ENCODE assay signal across 21 cellular contexts in genomic region chr7:115226410-115226809, GRCh38.
DNase-seq lines count a peak whose midpoint lies in the region; ATAC-seq and TF ChIP-seq lines count a peak whose summit lies in the region.
"Had no signal": no experiment of that assay in that cellular context is flagged by ENCODE, and none has a peak within 500 bp of the region (broad histone marks: within the 10 kb centered on the region; RNA-seq: fewer than 3 reads in every experiment).

No MANE protein-coding gene starts in this region.

- H3K79me2 ChIP-seq in H9 (ENCODE audit: insufficient read depth, low read length) (no peaks in the 10 kb centered on the region), neural progenitor cell (ENCODE audit: low read depth) (no peaks in the 10 kb centered on the region)

- no peak overlapping the region for H4K8ac ChIP-seq in H9 (replicated peaks; ENCODE audit: insufficient read length, low read depth, low read length)

- no peaks in the 10 kb centered on the region for H3K36me3 ChIP-seq in iPS-18a (ENCODE audit: control insufficient read depth, low read depth, low read length)
- H3K36me3 ChIP-seq in neural progenitor cell = no peaks in the 10 kb centered on the region
- H3K36me3 ChIP-seq in left ventricle myocardium inferior = no peaks in the 10 kb centered on the region

- H3K4me3 ChIP-seq in iPS-18a (ENCODE audit: low read length) = peak overlapping the region; percentile 46
- no peak overlapping the region for H3K4me3 ChIP-seq in neural progenitor cell
- no peak overlapping the region for H3K4me3 ChIP-seq in left ventricle myocardium inferior
- H3K4me3 ChIP-seq: A549 had no signal

- no peak overlapping the region for H3K14ac ChIP-seq in H9 (ENCODE audit: insufficient read depth, low read length)

- POLR2A ChIA-PET in WTC11 (lab: Charles Lee) = no interaction called here

- no CpG with 5 or more reads among the region's 1 CpG for WGBS in H9 (ENCODE audit: extremely low coverage, insufficient read length, low lambda C conversion rate)

- H3K27me3 ChIP-seq in H9 (ENCODE audit: insufficient read depth, low read length) (peaks cover 62% of the 10 kb centered on the region), iPS-18a (ENCODE audit: control insufficient read depth, insufficient read depth, low read length) (peaks cover 93% of the 10 kb centered on the region), neural progenitor cell (peaks cover 100% of the 10 kb centered on the region), left ventricle myocardium inferior (ENCODE audit: low read depth) (no peaks in the 10 kb centered on the region)

- no peak overlapping the region for H3K9ac ChIP-seq in H9 (ENCODE audit: extremely low read depth, insufficient read length, low read length)
- no peak overlapping the region for H3K9ac ChIP-seq in iPS-18a (ENCODE audit: low read length)
- no peak overlapping the region for H3K9ac ChIP-seq in neural progenitor cell

- no peak overlapping the region for H2BK20ac ChIP-seq in H9 (ENCODE audit: low read depth, low read length, poor library complexity, severe bottlenecking)

- H2AFZ ChIP-seq in H9 (ENCODE audit: low read length) (no peak overlapping the region), neural progenitor cell (replicated peaks) (no peak overlapping the region)

- no peak overlapping the region for H3K4ac ChIP-seq in H9 (ENCODE audit: low read depth, low read length)

- H3K9me3 Mint-ChIP-seq in H9 = peaks cover 0 to 6% of the 10 kb centered on the region in 2 experiments; a peak in 1 of 5 replicates
- no peaks in the 10 kb centered on the region for H3K9me3 Mint-ChIP-seq in WTC11
- no peaks in the 10 kb centered on the region for H3K9me3 Mint-ChIP-seq in neural progenitor cell
- no peaks in the 10 kb centered on the region for H3K9me3 Mint-ChIP-seq in stimulated activated effector memory CD8-positive, alpha-beta T cell treated with anti-CD3 and anti-CD28 coated beads, Interleukin-12 subunit alpha, Interleukin-12 subunit beta, amount 100 ng/mL, for 72 hours
- H3K9me3 Mint-ChIP-seq: CD14-positive monocyte had no signal

- CTCF ChIA-PET in WTC11 (lab: Charles Lee) = interaction anchor here (0.6 to 1.3 kb wide), 4 partner anchors 10 to 625 kb away, joined by 3 to 7 read pairs (median 4); no protein-coding TSS in a partner anchor

- no peaks in the 10 kb centered on the region for H3K9me3 ChIP-seq in H9 (ENCODE audit: control insufficient read depth, low read depth, low read length)
- H3K9me3 ChIP-seq in iPS-18a (ENCODE audit: control insufficient read depth, low read depth, low read length) = no peaks in the 10 kb centered on the region
- no peaks in the 10 kb centered on the region for H3K9me3 ChIP-seq in neural progenitor cell (ENCODE audit: low read depth)
- no peaks in the 10 kb centered on the region for H3K9me3 ChIP-seq in left ventricle myocardium inferior (replicated peaks)
- H3K9me3 ChIP-seq: A549 had no signal

- ATAC-seq in WTC11 (peak; percentile 99), GM19035 (IDR thresholded peaks at IDR 0.05; ENCODE audit: unreplicated experiment) (no peak)
- ATAC-seq in stimulated activated effector memory CD8-positive, alpha-beta T cell treated with anti-CD3 and anti-CD28 coated beads, Interleukin-12 subunit alpha, Interleukin-12 subunit beta, amount 100 ng/mL, for 72 hours = no peak
- ATAC-seq: A549, HCT116 had no signal

- no peak overlapping the region for H4K5ac ChIP-seq in H9 (ENCODE audit: insufficient read length, low read depth, low read length)

- H2BK15ac ChIP-seq in H9 (ENCODE audit: low read depth, low read length) = no peak overlapping the region

- H3K27ac ChIP-seq in H9 (ENCODE audit: insufficient read length, low read depth, low read length) = no peak overlapping the region
- no peak overlapping the region for H3K27ac ChIP-seq in iPS-18a (ENCODE audit: low read length)
- no peak overlapping the region for H3K27ac ChIP-seq in neural progenitor cell
- H3K27ac ChIP-seq in left ventricle myocardium inferior (replicated peaks) = no peak overlapping the region
- H3K27ac ChIP-seq: A549 had no signal

- H3K27me3 Mint-ChIP-seq in H9 (ENCODE audit: low read depth) = peaks cover 98% of the 10 kb centered on the region
- H3K27me3 Mint-ChIP-seq in WTC11 (ENCODE audit: low read depth) = peaks cover 100% of the 10 kb centered on the region
- H3K27me3 Mint-ChIP-seq in neural progenitor cell (ENCODE audit: insufficient read depth, low read depth) = peaks cover 5% of the 10 kb centered on the region

- H3K18ac ChIP-seq in H9 (ENCODE audit: insufficient read length, low read depth, low read length) = no peak overlapping the region

- TF ChIP-seq CTCF in H9 (conservative IDR thresholded peaks at IDR 0.05) (no peak), WTC11 (IDR thresholded peaks at IDR 0.05) (no peak), neural progenitor cell (IDR thresholded peaks at IDR 0.05) (no peak), left ventricle myocardium inferior (IDR thresholded peaks at IDR 0.05; ENCODE audit: borderline replicate concordance) (no peak)

- no peak overlapping the region for H2AK5ac ChIP-seq in H9 (ENCODE audit: insufficient read length, low read length)

- no peak overlapping the region for H2BK12ac ChIP-seq in H9 (ENCODE audit: insufficient read length, low read depth, low read length)

- no peaks in the 10 kb centered on the region for H3K23me2 ChIP-seq in H9 (ENCODE audit: insufficient read length, low read depth, low read length, poor library complexity, severe bottlenecking)

- intact Hi-C loops in left ventricle myocardium inferior (cut with micrococcal nuclease) = no loop called here

- H2BK5ac ChIP-seq in H9 (ENCODE audit: insufficient read length, low read length) = no peak overlapping the region

- H4K20me1 ChIP-seq in H9 (ENCODE audit: control insufficient read depth, insufficient read depth, insufficient read length) = no peaks in the 10 kb centered on the region
- H4K20me1 ChIP-seq in neural progenitor cell (ENCODE audit: low read depth) = peaks cover 3% of the 10 kb centered on the region

- DNase-seq in H9 = peak; percentile 70
- DNase-seq in WTC11 (ENCODE audit: low spot score) = no peak
- peak; percentile 44 for DNase-seq in neural progenitor cell (ENCODE audit: low spot score)
- DNase-seq in left ventricle myocardium inferior = no peak
- no peak for DNase-seq in stimulated activated effector memory CD8-positive, alpha-beta T cell treated with anti-CD3 and anti-CD28 coated beads, Interleukin-12 subunit alpha, Interleukin-12 subunit beta, amount 100 ng/mL, for 72 hours (ENCODE audit: low spot score in 2 of 2)
- no peak for DNase-seq in NCI-H2196 (lab: John Stamatoyannopoulos, UW; ENCODE audit: unreplicated experiment)
- DNase-seq: EL, Karpas-422, MV-4-11, NCI-H1105 treated with DMSO at 0.1 percent for 48 hours, NCI-H187, NCI-H2107, NCI-H226, NCI-H510A treated with DMSO at 0.1 percent for 48 hours, Right ventricle myocardium superior had no signal

- H3K23ac ChIP-seq in H9 (ENCODE audit: insufficient read length, low read depth, low read length) = no peak overlapping the region

- H3K79me1 ChIP-seq in H9 (ENCODE audit: insufficient read depth, low read depth, low read length, poor library complexity, severe bottlenecking) = no peaks in the 10 kb centered on the region

- no peak overlapping the region for H3K56ac ChIP-seq in H9 (ENCODE audit: insufficient read length, low read depth, low read length)

- H3K4me2 ChIP-seq in H9 (ENCODE audit: insufficient read depth, insufficient read length, low read length) (no peak overlapping the region), neural progenitor cell (peak overlapping the region; percentile 14)
- H3K4me2 ChIP-seq: A549 had no signal

- H3K4me1 Mint-ChIP-seq in H9 = peaks cover 19 to 21% of the 10 kb centered on the region in 2 experiments
- peaks cover 17% of the 10 kb centered on the region for H3K4me1 Mint-ChIP-seq in WTC11
- H3K4me1 Mint-ChIP-seq in neural progenitor cell = peaks cover 15% of the 10 kb centered on the region
- peaks cover 18% of the 10 kb centered on the region for H3K4me1 Mint-ChIP-seq in stimulated activated effector memory CD8-positive, alpha-beta T cell treated with anti-CD3 and anti-CD28 coated beads, Interleukin-12 subunit alpha, Interleukin-12 subunit beta, amount 100 ng/mL, for 72 hours
- H3K4me1 Mint-ChIP-seq: B cell, CD14-positive monocyte had no signal

- no peak overlapping the region for H3T11ph ChIP-seq in H9 (ENCODE audit: low read length)

- H3K36me3 Mint-ChIP-seq in H9 (ENCODE audit: insufficient read depth in 1 of 3, low read depth in 3 of 3) = no peaks in the 10 kb centered on the region
- no peaks in the 10 kb centered on the region for H3K36me3 Mint-ChIP-seq in WTC11
- no peaks in the 10 kb centered on the region for H3K36me3 Mint-ChIP-seq in neural progenitor cell
- no peaks in the 10 kb centered on the region for H3K36me3 Mint-ChIP-seq in stimulated activated effector memory CD8-positive, alpha-beta T cell treated with anti-CD3 and anti-CD28 coated beads, Interleukin-12 subunit alpha, Interleukin-12 subunit beta, amount 100 ng/mL, for 72 hours
- H3K36me3 Mint-ChIP-seq: CD14-positive monocyte had no signal

- no peak overlapping the region for H4K91ac ChIP-seq in H9 (ENCODE audit: insufficient read length, low read depth, low read length)

- H2BK120ac ChIP-seq in H9 (ENCODE audit: low read depth, low read length, poor library complexity, severe bottlenecking) = no peak overlapping the region

- no peaks in the 10 kb centered on the region for H3F3A ChIP-seq in neural progenitor cell (ENCODE audit: low read depth)

- H3K4me1 ChIP-seq in H9 (ENCODE audit: insufficient read depth, low read length) (peaks cover 4% of the 10 kb centered on the region; the same call in 1 of the 2 replicates), iPS-18a (ENCODE audit: control insufficient read depth, low read depth, low read length) (peaks cover 21% of the 10 kb centered on the region), neural progenitor cell (peaks cover 12% of the 10 kb centered on the region), left ventricle myocardium inferior (peaks cover 8% of the 10 kb centered on the region)

- H3K27ac Mint-ChIP-seq in H9 (no peak overlapping the region), WTC11 (no peak overlapping the region), neural progenitor cell (no peak overlapping the region)
- no peak overlapping the region for H3K27ac Mint-ChIP-seq in stimulated activated effector memory CD8-positive, alpha-beta T cell treated with anti-CD3 and anti-CD28 coated beads, Interleukin-12 subunit alpha, Interleukin-12 subunit beta, amount 100 ng/mL, for 72 hours
- H3K27ac Mint-ChIP-seq: B cell had no signal

- H3K4me3 Mint-ChIP-seq in H9 = no peak overlapping the region
- H3K4me3 Mint-ChIP-seq in WTC11 = no peak overlapping the region
- H3K4me3 Mint-ChIP-seq in neural progenitor cell = no peak overlapping the region
- H3K4me3 Mint-ChIP-seq in stimulated activated effector memory CD8-positive, alpha-beta T cell treated with anti-CD3 and anti-CD28 coated beads, Interleukin-12 subunit alpha, Interleukin-12 subunit beta, amount 100 ng/mL, for 72 hours = no peak overlapping the region
- H3K4me3 Mint-ChIP-seq: B cell, CD14-positive monocyte had no signal

Comparison
In these comparisons a context has a peak if more than half of its experiments do, and no peak if none do; other contexts are left out.
1. DNase-seq: peak in H9 (single experiment) and neural progenitor cell (single experiment); none in WTC11 (single experiment), left ventricle myocardium inferior (single experiment), stimulated activated effector memory CD8-positive, alpha-beta T cell treated with anti-CD3 and anti-CD28 coated beads, Interleukin-12 subunit alpha, Interleukin-12 subunit beta, amount 100 ng/mL, for 72 hours (0 of 2) and NCI-H2196 (single experiment).